ENCODE assay signal across 16 cellular contexts in the genomic region with DNA sequence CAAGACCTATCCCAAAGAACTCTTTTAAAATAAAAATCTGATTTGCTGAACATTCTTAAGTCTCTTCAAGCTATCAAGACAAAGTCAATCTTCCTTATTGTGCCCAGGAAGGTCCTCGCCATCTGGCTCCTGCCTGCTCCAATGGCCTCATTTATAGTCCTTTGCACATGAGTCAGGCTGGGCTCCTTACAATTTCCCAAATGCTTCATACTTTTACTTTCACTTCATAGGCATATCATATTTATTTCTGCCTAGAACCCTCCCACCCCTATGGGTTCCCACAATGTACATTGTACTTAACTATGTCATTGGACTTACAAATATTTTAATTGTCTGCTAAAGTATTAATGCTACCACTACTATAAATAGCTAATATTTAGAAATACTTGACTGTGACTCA. TPM values are rescaled to one million over a fixed set of nuclear protein-coding genes. Genes with fewer than 3 reads are reported as not detected.
A peak's percentile ranks its signal among the peaks of the same experiment; 100 is the strongest.
DNase-seq lines count a peak whose midpoint lies in the region; ATAC-seq, FAIRE-seq and TF ChIP-seq lines count a peak whose summit lies in the region.
"Had no signal": no experiment of that assay in that cellular context is flagged by ENCODE, and none has a peak within 500 bp of the region (broad histone marks: within the 10 kb centered on the region; RNA-seq: fewer than 3 reads in every experiment).

No MANE protein-coding gene starts in this region.

- DNase-seq in A549 (ENCODE audit: low read depth in 1 of 2, low spot score in 1 of 2) (no peak), HT1080 (ENCODE audit: low read depth) (peak; percentile 58), coronary artery (ENCODE audit: low spot score) (no peak), mucosa of descending colon (peak in 1 of 3 donors; percentile 61), occipital lobe (lab: John Stamatoyannopoulos, UW) (no peak), SKM-1 (lab: John Stamatoyannopoulos, UW; ENCODE audit: unreplicated experiment) (no peak)
- DNase-seq in activated CD8-positive, alpha-beta memory T cell treated with anti-CD3 and anti-CD28 coated beads, Interleukin-2, amount 50 U/mL, for 48 hours = no peak
- DNase-seq: BE2C; CD8-positive, alpha-beta T cell; GOT3; MM.1S; NCI-H1105 treated with DMSO at 0.1 percent for 48 hours; NCI-H187; NCI-H446 treated with DMSO at 0.1 percent for 48 hours; NCI-H748 treated with DMSO at 0.1 percent for 48 hours had no signal

- POLR2A ChIA-PET in A549 (lab: Yijun Ruan, JAX) = no interaction called here

- 0 out of 3 replicates have a peak overlapping the region, but pooled peaks have one; percentile 4 for H3K4me2 ChIP-seq in A549

- H3K4me1 ChIP-seq in A549 = peaks cover 20% of the 10 kb centered on the region; the same call in 2 of the 3 replicates
- H3K4me1 ChIP-seq in mucosa of descending colon (ENCODE audit: low read depth) = peaks cover 13% of the 10 kb centered on the region
- H3K4me1 ChIP-seq: BE2C had no signal

- no peak overlapping the region for H3K27ac ChIP-seq in A549
- H3K27ac ChIP-seq in coronary artery = no peak overlapping the region

- intact Hi-C loops in mucosa of descending colon (cut with DNase I, micrococcal nuclease) = loop anchor here in 1 of 2 donors (10.0 kb wide), 1 partner anchor 221 kb away; no protein-coding TSS in a partner anchor

- H3K9me3 ChIP-seq in A549 = no peaks in the 10 kb centered on the region
- no peaks in the 10 kb centered on the region for H3K9me3 ChIP-seq in mucosa of descending colon
- H3K9me3 ChIP-seq: BE2C had no signal

- H3K4me3 ChIP-seq in A549 (no peak overlapping the region), coronary artery (peak overlapping the region; percentile 4), mucosa of descending colon (no peak overlapping the region)

- FAIRE-seq in A549 (lab: Jason Lieb, UNC) = no peak

- TF ChIP-seq RAD21 in A549 (conservative IDR thresholded peaks at IDR 0.05 in 1 of 2, IDR thresholded peaks at IDR 0.05 in 1 of 2) = no peak

- ATAC-seq in A549 (no peak), mucosa of descending colon (peak; percentile 97), HG02884 (IDR thresholded peaks at IDR 0.05; ENCODE audit: unreplicated experiment) (no peak)
- ATAC-seq: CD8-positive, alpha-beta T cell had no signal

- TF ChIP-seq EP300 in A549 (IDR thresholded peaks at IDR 0.05) = no peak

- no peak for TF ChIP-seq CTCF in A549 (IDR thresholded peaks at IDR 0.05)
- no peak for TF ChIP-seq CTCF in coronary artery (IDR thresholded peaks at IDR 0.05)
- no peak for TF ChIP-seq CTCF in mucosa of descending colon (IDR thresholded peaks at IDR 0.05)

- TF ChIP-seq POLR2A in A549 (IDR thresholded peaks at IDR 0.05; ENCODE audit: low read length) = no peak

- WGBS in A549 (ENCODE audit: missing lambda C conversion rate) = 81% methylated on average over 1 of the region's 1 CpG

- H3K36me3 ChIP-seq in mucosa of descending colon (ENCODE audit: low read depth) = no peaks in the 10 kb centered on the region
- H3K36me3 ChIP-seq: BE2C had no signal

- CTCF ChIA-PET in A549 (lab: Yijun Ruan, JAX) = interaction anchor here (1.4 to 2.3 kb wide), 2 partner anchors 9 to 11 kb away, joined by 3 to 11 read pairs; no protein-coding TSS in a partner anchor

TF ChIP-seq in A549, 52 proteins besides CTCF, POLR2A, EP300 and RAD21:
- TF ChIP-seq CBX8 (IDR thresholded peaks at IDR 0.05) (no peak), RARB (CRISPR knock-in tag; IDR thresholded peaks at IDR 0.05) (no peak), GATA3 (IDR thresholded peaks at IDR 0.05; ENCODE audit: borderline replicate concordance) (no peak)
- TF ChIP-seq, protein P1, sequence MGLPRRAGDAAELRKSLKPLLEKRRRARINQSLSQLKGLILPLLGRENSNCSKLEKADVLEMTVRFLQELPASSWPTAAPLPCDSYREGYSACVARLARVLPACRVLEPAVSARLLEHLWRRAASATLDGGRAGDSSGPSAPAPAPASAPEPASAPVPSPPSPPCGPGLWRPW (IDR thresholded peaks at IDR 0.05) = no peak
TF ChIP-seq in A549: peak in this region for 0.

RNA-seq across cellular contexts. Expression of a gene that starts 9.1 kb away (rescaled TPM):
- polyA plus RNA-seq in A549 (2011; rRNA removed) = 2.0 and 2.6 TPM in 2 replicates
- 0.16 and 0.25 TPM in 2 replicates for polyA plus RNA-seq in A549 (2012; cell fraction: cytosol; rRNA removed)
- 0.22 and 0.37 TPM in 2 replicates for polyA plus RNA-seq in A549 (2012; cell fraction: nucleus; rRNA removed)
- 2.2 to 2.3 TPM (median 2.3 TPM) in 3 replicates for polyA plus RNA-seq in A549 (2017; fragmentation: RNase III; extraction: RNeasy Plus Mini Kit Qiagen cat#74134 plus additional on column Dnase treatment)
- polyA minus RNA-seq in A549 (2011; rRNA and poly(A)+ RNA removed) = 3.3 and 4.1 TPM in 2 replicates
- 0.69 and 1.3 TPM in 2 replicates for total RNA-seq in HT1080 (2014; rRNA removed; shearing (Covaris generic))
- 0.10 TPM in 2 replicates for polyA plus RNA-seq in HT1080 (2015; cell fraction: cytosol; rRNA removed)
- polyA plus RNA-seq in HT1080 (2015; cell fraction: nucleus; rRNA removed) = 0.02 and 0.16 TPM in 2 replicates
- total RNA-seq in mucosa of descending colon = 10 to 100 TPM; 25.1 to 75.5 (median 59.8) TPM
- total RNA-seq in occipital lobe = 44.5 TPM
- total RNA-seq: CD8-positive, alpha-beta T cell had no signal

Comparison
In these comparisons a context has a peak if more than half of its experiments do, and no peak if none do; other contexts are left out.
1. RNA of a gene that starts 9.1 kb away (total RNA-seq): 25.1 to 75.5 TPM in mucosa of descending colon and 44.5 TPM in occipital lobe (single experiment); 0.69 to 1.3 TPM in HT1080; every median in the first group is over 10 times any median in the second.